In the genomic region with DNA sequence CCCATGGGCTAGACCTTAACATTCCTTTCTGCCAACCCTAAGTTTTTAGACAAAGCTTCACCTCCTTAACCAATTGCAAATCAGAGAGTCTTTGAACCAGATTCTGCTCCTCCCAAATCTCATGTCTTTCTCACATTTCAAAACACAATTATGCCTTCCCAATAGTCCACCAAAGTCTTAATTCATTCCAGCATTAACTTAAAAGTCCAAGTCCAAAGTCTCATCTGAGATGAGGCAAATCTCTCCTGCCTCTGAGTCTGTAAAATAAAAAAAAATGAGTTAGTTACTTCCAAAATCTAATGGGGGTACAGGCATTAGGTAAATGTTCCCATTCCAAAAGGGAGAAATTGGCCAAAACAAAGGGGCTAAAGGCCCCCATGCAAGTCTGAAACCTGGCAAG, we compare ENCODE assay signal across 35 cellular contexts. TPM values are rescaled to one million over a fixed set of nuclear protein-coding genes. Genes with fewer than 3 reads are reported as not detected.
DNase-seq lines count a peak whose midpoint lies in the region; ATAC-seq and TF ChIP-seq lines count a peak whose summit lies in the region.
"Had no signal": no experiment of that assay in that cellular context is flagged by ENCODE, and none has a peak within 500 bp of the region (broad histone marks: within the 10 kb centered on the region; RNA-seq: fewer than 3 reads in every experiment).

No MANE protein-coding gene starts in this region.

- no peaks in the 10 kb centered on the region for H3K9me3 Mint-ChIP-seq in endothelial cell (ENCODE audit: unreplicated experiment)
- H3K9me3 Mint-ChIP-seq: CD4-positive, alpha-beta T cell had no signal

- no peak overlapping the region for H3K27ac Mint-ChIP-seq in endothelial cell (ENCODE audit: unreplicated experiment)
- H3K27ac Mint-ChIP-seq: B cell; CD14-positive monocyte; CD4-positive, alpha-beta memory T cell; CD4-positive, alpha-beta T cell; CD4-positive, CD25-positive, alpha-beta regulatory T cell; CD8-positive, alpha-beta memory T cell; CD8-positive, alpha-beta T cell had no signal

- no peak overlapping the region for H3K9ac ChIP-seq in liver (ENCODE audit: low read depth in 1 of 2, low read length in 2 of 2)
- no peak overlapping the region for H3K9ac ChIP-seq in OCI-LY3 (ENCODE audit: low read length)
- H3K9ac ChIP-seq: BLaER1; BLaER1 treated with 17β-estradiol and CSF1 and Interleukin-3, amounts not matched to agents 10 nM and 100 nM had no signal

- TF ChIP-seq POLR2A in right lobe of liver (IDR thresholded peaks at IDR 0.05) = no peak

- H3K36me3 ChIP-seq in liver (ENCODE audit: control insufficient read depth in 4 of 4, insufficient read depth in 3 of 4, low read depth in 1 of 4, low read length in 3 of 4) (no peaks in the 10 kb centered on the region), right lobe of liver (no peaks in the 10 kb centered on the region), OCI-LY3 (replicated peaks; ENCODE audit: low read depth, low read length) (peaks cover 52% of the 10 kb centered on the region)
- H3K36me3 ChIP-seq: BE2C; BLaER1; BLaER1 treated with 17β-estradiol and CSF1 and Interleukin-3, amounts not matched to agents 10 nM and 100 nM had no signal

- H3K4me3 ChIP-seq in liver (ENCODE audit: low read depth in 1 of 3, low read length in 3 of 3) (no peak overlapping the region), right lobe of liver (no peak overlapping the region), OCI-LY3 (ENCODE audit: low read length) (0 out of 2 replicates have a peak overlapping the region, but pooled peaks have one; percentile 17)
- H3K4me3 ChIP-seq: A549; BLaER1; BLaER1 treated with 17β-estradiol and CSF1 and Interleukin-3, amounts not matched to agents 10 nM and 100 nM had no signal

- H3K4me1 Mint-ChIP-seq in endothelial cell (ENCODE audit: unreplicated experiment) = no peaks in the 10 kb centered on the region
- H3K4me1 Mint-ChIP-seq: B cell; CD14-positive monocyte; CD4-positive, alpha-beta memory T cell; CD4-positive, CD25-positive, alpha-beta regulatory T cell; CD8-positive, alpha-beta memory T cell had no signal

- H3K9me3 ChIP-seq in liver (ENCODE audit: control insufficient read depth in 4 of 4, low read length in 3 of 4) (no peaks in the 10 kb centered on the region), right lobe of liver (no peaks in the 10 kb centered on the region), OCI-LY3 (ENCODE audit: insufficient read depth, low read length) (peaks cover 55% of the 10 kb centered on the region)
- H3K9me3 ChIP-seq: A549, BE2C, Caco-2 had no signal

- H3K36me3 Mint-ChIP-seq in endothelial cell (ENCODE audit: low read depth, unreplicated experiment) = no peaks in the 10 kb centered on the region
- H3K36me3 Mint-ChIP-seq: CD14-positive monocyte; CD4-positive, alpha-beta memory T cell; CD4-positive, CD25-positive, alpha-beta regulatory T cell; CD8-positive, alpha-beta memory T cell; CD8-positive, alpha-beta T cell had no signal

- no peak for TF ChIP-seq CTCF in liver (IDR thresholded peaks at IDR 0.05; ENCODE audit: low read depth, low read length, missing input control)
- TF ChIP-seq CTCF in right lobe of liver (IDR thresholded peaks at IDR 0.05) = no peak
- TF ChIP-seq CTCF in OCI-LY3 (IDR thresholded peaks at IDR 0.05; ENCODE audit: low read depth, low read length) = no peak
- no peak for TF ChIP-seq CTCF in endothelial cell (IDR thresholded peaks at IDR 0.05; ENCODE audit: unreplicated experiment)

- no peaks in the 10 kb centered on the region for H3K27me3 Mint-ChIP-seq in endothelial cell (ENCODE audit: unreplicated experiment)
- H3K27me3 Mint-ChIP-seq: B cell had no signal

- no peak for ATAC-seq in right lobe of liver
- ATAC-seq: A549; CD8-positive, alpha-beta T cell had no signal

- H3K4me1 ChIP-seq in liver (ENCODE audit: control insufficient read depth in 4 of 4, insufficient read depth in 4 of 4, low read length in 3 of 4) = peaks cover 0 to 4% (median under 1%) of the 10 kb centered on the region in 4 donors
- H3K4me1 ChIP-seq in right lobe of liver = peaks cover 0 to 11% (median 3%) of the 10 kb centered on the region in 4 donors
- peaks cover 20% of the 10 kb centered on the region for H3K4me1 ChIP-seq in OCI-LY3 (ENCODE audit: low read length)
- H3K4me1 ChIP-seq: A549, BE2C, Caco-2 had no signal

- H2AFZ ChIP-seq in OCI-LY3 (ENCODE audit: low read depth, low read length) = no peak overlapping the region

- no peaks in the 10 kb centered on the region for H3K27me3 ChIP-seq in liver (ENCODE audit: control insufficient read depth in 4 of 4, insufficient read depth in 4 of 4, low read length in 3 of 4)
- no peaks in the 10 kb centered on the region for H3K27me3 ChIP-seq in right lobe of liver
- no peaks in the 10 kb centered on the region for H3K27me3 ChIP-seq in OCI-LY3 (ENCODE audit: low read depth, low read length)
- H3K27me3 ChIP-seq: BE2C; BLaER1; BLaER1 treated with 17β-estradiol and CSF1 and Interleukin-3, amounts not matched to agents 10 nM and 100 nM had no signal

- no peak for TF ChIP-seq RAD21 in liver (IDR thresholded peaks at IDR 0.05)

- H4K20me1 ChIP-seq in OCI-LY3 (ENCODE audit: insufficient read depth, low read length) = no peaks in the 10 kb centered on the region
- H4K20me1 ChIP-seq: BLaER1; BLaER1 treated with 17β-estradiol and CSF1 and Interleukin-3, amounts not matched to agents 10 nM and 100 nM had no signal

- intact Hi-C loops in right lobe of liver (cut with DNase I) = no loop called here

- no peak for DNase-seq in right lobe of liver
- no peak for DNase-seq in endothelial cell (ENCODE audit: low spot score)
- DNase-seq: 8988T; ACHN; AML-193; BE2C; C1 segment of cervical spinal cord; Caco-2; Calu3; CD4-positive, alpha-beta memory T cell; CD4-positive, alpha-beta T cell; CD4-positive, CD25-positive, alpha-beta regulatory T cell; CD8-positive, alpha-beta memory T cell; CD8-positive, alpha-beta T cell; COR-L47; DMS 273 treated with DMSO at 0.1 percent for 48 hours; DMS153; DMS53; DMS79; DMS79 treated with DMSO at 0.1 percent for 48 hours; DND-41; EL had no signal

- H3K79me2 ChIP-seq in OCI-LY3 (ENCODE audit: low read length) = no peaks in the 10 kb centered on the region

- no peak overlapping the region for H3K4me3 Mint-ChIP-seq in endothelial cell (ENCODE audit: unreplicated experiment)
- H3K4me3 Mint-ChIP-seq: B cell; CD14-positive monocyte; CD4-positive, alpha-beta memory T cell; CD4-positive, alpha-beta T cell; CD4-positive, CD25-positive, alpha-beta regulatory T cell; CD8-positive, alpha-beta memory T cell; CD8-positive, alpha-beta T cell had no signal

- H3K27ac ChIP-seq in liver (ENCODE audit: low read depth in 1 of 2, low read length in 2 of 2) = no peak overlapping the region
- H3K27ac ChIP-seq in right lobe of liver = no peak overlapping the region
- peak overlapping the region; percentile 95 for H3K27ac ChIP-seq in OCI-LY3 (ENCODE audit: low read length)
- H3K27ac ChIP-seq: 22Rv1; A549; BLaER1; BLaER1 treated with 17β-estradiol and CSF1 and Interleukin-3, amounts not matched to agents 10 nM and 100 nM; C4-2B had no signal

- H3K4me2 ChIP-seq in OCI-LY3 (ENCODE audit: low read length) = no peak overlapping the region
- H3K4me2 ChIP-seq: A549; BLaER1; BLaER1 treated with 17β-estradiol and CSF1 and Interleukin-3, amounts not matched to agents 10 nM and 100 nM had no signal

TF ChIP-seq in liver, 16 proteins besides CTCF, POLR2A, EP300 and RAD21:
- TF ChIP-seq FOXA1 (IDR thresholded peaks at IDR 0.05) (no peak), HNF4A (conservative IDR thresholded peaks at IDR 0.05) (peak; percentile 59 to 70)

RNA-seq across cellular contexts. Expression of a gene that starts 43.8 kb away (rescaled TPM):
- total RNA-seq in liver (10 to 100 TPM in 1 of 2 donors, under 1 TPM in 1; 0.98 to 11.7 TPM), right lobe of liver (10 to 100 TPM; 14.3 to 23.2 (median 19.0) TPM), endothelial cell (ENCODE audit: unreplicated experiment) (0.49 TPM)
- polyA plus RNA-seq in liver = 1 to 10 TPM; 6.2 to 7.4 TPM
- total RNA-seq: A172; A673; CD4-positive, alpha-beta memory T cell; CD4-positive, alpha-beta T cell; CD4-positive, CD25-positive, alpha-beta regulatory T cell; CD8-positive, alpha-beta memory T cell; CD8-positive, alpha-beta T cell; Daoy had no signal
- polyA plus RNA-seq: A549; AG04450; CD14-positive monocyte; CD4-positive, alpha-beta memory T cell; CD4-positive, CD25-positive, alpha-beta regulatory T cell; CD8-positive, alpha-beta memory T cell had no signal
